Comparison of ENCODE assay signal across 30 cellular contexts in genomic region chr9:23162789-23163188, GRCh38.
"Had no signal": no experiment of that assay in that cellular context is flagged by ENCODE, and none has a peak within 500 bp of the region (broad histone marks: within the 10 kb centered on the region; RNA-seq: fewer than 3 reads in every experiment).

No MANE protein-coding gene starts in this region.

- H3K27ac ChIP-seq: KMS-11, PC-9, RWPE1, SJCRH30, SK-N-MC had no signal

- H3K27me3 ChIP-seq: SJCRH30 had no signal

- H3K4me3 ChIP-seq: PC-9, SJCRH30, SK-N-MC had no signal

- ATAC-seq: Panc1, Right ventricle myocardium inferior, SK-N-SH treated with all-trans-retinoic acid at 6 μM for 48 hours had no signal

- H3K4me1 ChIP-seq: SJCRH30 had no signal

- H3K36me3 ChIP-seq: SJCRH30 had no signal

- DNase-seq: Karpas-422, KBM-7, MM.1S, MV-4-11, NCI-H1092, NCI-H1105, NCI-H1417 treated with DMSO at 0.1 percent for 48 hours, NCI-H1436 treated with DMSO at 0.1 percent for 48 hours, NCI-H1694 treated with DMSO at 0.1 percent for 48 hours, NCI-H187 treated with DMSO at 0.1 percent for 48 hours, NCI-H2029, NCI-H2081, NCI-H2171 treated with DMSO at 0.1 percent for 48 hours, NCI-H2227 treated with DMSO at 0.1 percent for 48 hours, NCI-H345, NCI-H446 treated with DMSO at 0.1 percent for 48 hours, NCI-H510A, NCI-H524, NCI-H526, NCI-H774, PC-9, SHP77, SIG-M5 had no signal

- H3K9me3 ChIP-seq: SJCRH30 had no signal
